In the genomic region with DNA sequence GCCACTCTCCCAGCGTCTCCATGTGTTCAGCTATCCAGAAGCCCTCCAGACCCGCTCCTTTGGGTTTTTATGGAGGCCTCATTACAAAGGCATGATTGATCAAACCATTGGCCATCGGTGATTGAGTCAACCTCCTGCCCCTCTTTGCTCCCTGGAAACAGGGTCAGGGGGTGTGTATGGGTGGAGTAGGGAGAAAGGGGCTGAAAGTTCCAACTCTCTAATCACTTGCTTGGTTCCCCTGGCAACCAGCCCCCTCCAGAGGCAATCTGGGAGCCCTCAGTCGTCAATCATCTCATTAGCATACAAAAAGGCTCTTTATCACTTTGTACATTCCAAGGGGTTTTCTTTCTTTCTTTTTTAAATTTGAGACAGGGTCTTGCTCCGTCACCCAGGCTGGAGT, we compare ENCODE assay signal across 13 cellular contexts. TPM values are rescaled to one million over a fixed set of nuclear protein-coding genes. Genes with fewer than 3 reads are reported as not detected.
DNase-seq lines count a peak whose midpoint lies in the region; ATAC-seq, FAIRE-seq and TF ChIP-seq lines count a peak whose summit lies in the region.
"Had no signal": no experiment of that assay in that cellular context is flagged by ENCODE, and none has a peak within 500 bp of the region (broad histone marks: within the 10 kb centered on the region; RNA-seq: fewer than 3 reads in every experiment).

No MANE protein-coding gene starts in this region.

- peak overlapping the region; percentile 97 for H3K4me2 ChIP-seq in HCT116 (ENCODE audit: low read length)
- no peak overlapping the region for H3K4me2 ChIP-seq in K562 (ENCODE audit: insufficient read depth, low read length)

- DNase-seq in HCT116 (ENCODE audit: low read depth, low spot score) (no peak), K562 (ENCODE audit: extremely low read depth in 1 of 4, low spot score in 3 of 4) (no peak), iPS-NIHi7 (ENCODE audit: extremely low spot score) (peak; percentile 54), MV-4-11 (lab: John Stamatoyannopoulos, UW) (no peak)
- DNase-seq in activated CD4-positive, CD25-positive, alpha-beta regulatory T cell (lab: John Stamatoyannopoulos, UW) = no peak
- DNase-seq in activated CD4-positive, CD25-positive, alpha-beta regulatory T cell treated with anti-CD3 and anti-CD28 coated beads, Interleukin-2, amount 50 U/mL, for 72 hours = no peak
- DNase-seq: activated CD4-positive, alpha-beta memory T cell treated with anti-CD3 and anti-CD28 coated beads, Interleukin-2, amount 10 ng/mL, durations not matched to agents 7 days and 5 days; erythroblast; Karpas-422; NCI-H446 had no signal

- TF ChIP-seq CTCF in HCT116 (IDR thresholded peaks at IDR 0.05 in 2 of 3, conservative IDR thresholded peaks at IDR 0.05 in 1 of 3; ENCODE audit: borderline replicate concordance in 1 of 3, insufficient read depth in 1 of 3, low read depth in 2 of 3, low read length in 2 of 3) (no peak), K562 (IDR thresholded peaks at IDR 0.05 in 2 of 3, conservative IDR thresholded peaks at IDR 0.05 in 1 of 3; ENCODE audit: insufficient read depth in 2 of 3, low read depth in 1 of 3, low read length in 3 of 3) (no peak)

- POLR2A ChIA-PET in HCT116 (lab: Charles Lee) (no interaction called here), K562 (lab: Yijun Ruan, JAX) (no interaction called here)

- no peaks in the 10 kb centered on the region for H3K9me2 ChIP-seq in HCT116 (ENCODE audit: insufficient read depth)

- H3K27ac ChIP-seq in HCT116 (ENCODE audit: low read depth, low read length) = peak overlapping the region; percentile 86
- no peak overlapping the region for H3K27ac ChIP-seq in K562 (ENCODE audit: extremely low read depth, low read depth, low read length)
- H3K27ac ChIP-seq in rectal smooth muscle tissue (ENCODE audit: low read depth, low read length) = no peak overlapping the region

- H3K36me3 ChIP-seq in HCT116 (ENCODE audit: control insufficient read depth in 1 of 2, insufficient read depth in 2 of 2, low read length in 2 of 2) = no peaks in the 10 kb centered on the region
- no peaks in the 10 kb centered on the region for H3K36me3 ChIP-seq in K562 (ENCODE audit: control insufficient read depth, insufficient read depth, low read length)
- H3K36me3 ChIP-seq in rectal smooth muscle tissue (ENCODE audit: control insufficient read depth, insufficient read depth, low read length) = no peaks in the 10 kb centered on the region
- H3K36me3 ChIP-seq: left lung had no signal

- H2AFZ ChIP-seq in HCT116 (ENCODE audit: low read depth, low read length, poor library complexity, severe bottlenecking) (no peak overlapping the region), K562 (ENCODE audit: low read depth, low read length) (no peak overlapping the region)

- H3K27me3 ChIP-seq in HCT116 (ENCODE audit: insufficient read depth, low read length) = no peaks in the 10 kb centered on the region
- H3K27me3 ChIP-seq in K562 (ENCODE audit: control insufficient read depth in 2 of 2, insufficient read depth in 2 of 2, low read length in 2 of 2) = peaks cover 5 to 27% of the 10 kb centered on the region in 2 experiments; a peak in 4 of 5 replicates
- H3K27me3 ChIP-seq in rectal smooth muscle tissue (ENCODE audit: control insufficient read depth, insufficient read depth, low read length) = no peaks in the 10 kb centered on the region
- H3K27me3 ChIP-seq: left lung had no signal

- H3K9me1 ChIP-seq in K562 (ENCODE audit: control insufficient read depth, insufficient read depth, low read length) = no peaks in the 10 kb centered on the region

- TF ChIP-seq EP300 in K562 (IDR thresholded peaks at IDR 0.05; ENCODE audit: low read length) = no peak

- H3K9ac ChIP-seq in HCT116 (ENCODE audit: low read length) = peak overlapping the region; percentile 72; the same call in 1 of the 2 replicates
- no peak overlapping the region for H3K9ac ChIP-seq in K562 (ENCODE audit: insufficient read depth in 1 of 2, low read depth in 2 of 2, low read length in 2 of 2)
- H3K9ac ChIP-seq in rectal smooth muscle tissue (ENCODE audit: low read length) = no peak overlapping the region

- RAD21 ChIA-PET in HCT116 (lab: Charles Lee; ENCODE audit: low non-redundant PET in 1 of 2, low total read pairs in 2 of 2, uncharacterized antibody in 2 of 2, unreplicated experiment in 2 of 2) = no interaction called here

- TF ChIP-seq RAD21 in HCT116 (IDR thresholded peaks at IDR 0.05; ENCODE audit: low read depth) (no peak), K562 (CRISPR knock-in tag; conservative IDR thresholded peaks at IDR 0.05 in 1 of 2, IDR thresholded peaks at IDR 0.05 in 1 of 2) (no peak)

- CTCF ChIA-PET in HCT116 (lab: Charles Lee) (interaction anchor here (1.0 to 3.0 kb wide), 4 partner anchors 26 to 111 kb away, joined by 3 to 15 read pairs (median 4); no protein-coding TSS in a partner anchor), K562 (lab: Yijun Ruan, JAX; ENCODE audit: low intra/inter-chr PET ratio) (no interaction called here)

- no TSS peak for BruUV-seq in HCT116 (replicated peaks; lab: Mats Ljungman, UMichigan)
- BruUV-seq in K562 (replicated peaks; lab: Mats Ljungman, UMichigan) = no TSS peak

- no peaks in the 10 kb centered on the region for H3K79me2 ChIP-seq in HCT116 (ENCODE audit: insufficient read depth, low read length)
- no peaks in the 10 kb centered on the region for H3K79me2 ChIP-seq in K562 (ENCODE audit: control insufficient read depth, insufficient read depth, low read length)

- WGBS in K562 (ENCODE audit: insufficient coverage, low coverage, missing lambda C conversion rate) = 4% methylated on average over 5 of the region's 5 CpGs

- in situ Hi-C loops in K562 (cut with MboI) = no loop called here

- H3K4me1 ChIP-seq in HCT116 (ENCODE audit: control insufficient read depth in 1 of 2, insufficient read depth in 2 of 2, low read length in 2 of 2) = peaks cover 21 to 49% of the 10 kb centered on the region in 2 experiments
- peaks cover 5% of the 10 kb centered on the region in 2 experiments for H3K4me1 ChIP-seq in K562 (replicated peaks in 1 of 2; ENCODE audit: control insufficient read depth in 2 of 2, insufficient read depth in 2 of 2, low read length in 2 of 2)
- H3K4me1 ChIP-seq in rectal smooth muscle tissue (ENCODE audit: control insufficient read depth, insufficient read depth, low read length) = no peaks in the 10 kb centered on the region

- FAIRE-seq in K562 (lab: Jason Lieb, UNC) = no peak

- TF ChIP-seq POLR2A in HCT116 (IDR thresholded peaks at IDR 0.05; ENCODE audit: borderline replicate concordance, extremely low read depth, insufficient read depth, insufficient read length) = no peak
- no peak for TF ChIP-seq POLR2A in K562 (conservative IDR thresholded peaks at IDR 0.05)

- no peaks in the 10 kb centered on the region for H3K9me3 ChIP-seq in HCT116 (ENCODE audit: control insufficient read depth in 1 of 2, insufficient read depth in 1 of 2, low read depth in 1 of 2, low read length in 2 of 2)
- no peaks in the 10 kb centered on the region for H3K9me3 ChIP-seq in K562 (replicated peaks; ENCODE audit: control insufficient read depth, insufficient read depth, low read depth, low read length)
- H3K9me3 ChIP-seq: left lung had no signal

- intact Hi-C loops in HCT116 (cut with micrococcal nuclease) (loop anchor here (1.0 kb wide), 1 partner anchor 112 kb away; no protein-coding TSS in a partner anchor), K562 (cut with micrococcal nuclease) (loop anchor here (5.0 kb wide), 1 partner anchor 111 kb away; no protein-coding TSS in a partner anchor)

- ATAC-seq in HCT116 (no peak), K562 (no peak), HG03442 (IDR thresholded peaks at IDR 0.05; ENCODE audit: unreplicated experiment) (no peak)

- H4K20me1 ChIP-seq in HCT116 (ENCODE audit: insufficient read depth) (no peaks in the 10 kb centered on the region), K562 (replicated peaks; ENCODE audit: control insufficient read depth, insufficient read depth, low read length) (no peaks in the 10 kb centered on the region)

- H3K4me3 ChIP-seq in HCT116 (replicated peaks in 1 of 2; ENCODE audit: low read depth in 1 of 2, low read length in 2 of 2) = no peak overlapping the region
- no peak overlapping the region for H3K4me3 ChIP-seq in K562
- peak overlapping the region; percentile 6 for H3K4me3 ChIP-seq in rectal smooth muscle tissue (ENCODE audit: low read length)

TF ChIP-seq in HCT116, 20 proteins besides CTCF, POLR2A, EP300 and RAD21 (continues in another document):
- TF ChIP-seq MAX (IDR thresholded peaks at IDR 0.05) (no peak), SIN3A (IDR thresholded peaks at IDR 0.05; ENCODE audit: low read depth) (no peak)

TF ChIP-seq in K562, 482 proteins besides CTCF, POLR2A, EP300 and RAD21:
- TF ChIP-seq BMI1 (IDR thresholded peaks at IDR 0.05; ENCODE audit: low read length) (no peak), RFX1 (IDR thresholded peaks at IDR 0.05) (peak; percentile 28; the same call in 1 of the 2 replicates), ZNF3 (CRISPR knock-in tag; IDR thresholded peaks at IDR 0.05) (no peak)

RNA-seq across cellular contexts. Expression of gene TRIM2, which starts 2.3 kb away (rescaled TPM):
- total RNA-seq in HCT116 (2021; ENCODE audit: unreplicated experiment) (41.4 TPM), K562 (2014; rRNA removed) (0.12 and 0.41 TPM in 2 replicates), K562 (2014; rRNA removed; fragmentation: Illumina TruSeq; extraction: Trizol) (0.10 and 0.18 TPM in 2 replicates), K562 (2015; rRNA removed; fragmentation: Illumina TruSeq; extraction: Trizol) (0.04 TPM in 2 replicates), K562 (2021) (0.09 and 0.16 TPM in 2 replicates)
- polyA plus RNA-seq in HCT116 (2012) = 18.1 and 23.8 TPM in 2 replicates
- total RNA-seq in K562 (2011; cell fraction: chromatin; rRNA removed; ENCODE audit: low replicate concordance) = 0.56 TPM in 2 replicates
- total RNA-seq in K562 (2011; cell fraction: nucleolus; rRNA removed) = 0.50 and 0.66 TPM in 2 replicates
- total RNA-seq in K562 (2011; cell fraction: nucleoplasm; rRNA removed) = 0.69 TPM in 1 of 2 replicates, not detected in the other
- polyA plus RNA-seq in K562 (2011; rRNA removed) (0.11 and 0.17 TPM in 2 replicates), K562 (2014; fragmentation: Illumina TruSeq; extraction: Trizol) (0.03 and 0.27 TPM in 2 replicates), K562 (2014; fragmentation: Nextera tagmentation; extraction: Ambion mirVana) (under 1 TPM; 0.01 TPM), K562 (2014; rRNA removed) (1.0 TPM in 1 of 2 replicates, not detected in the other)
- polyA plus RNA-seq in K562 (2011; cell fraction: cytosol; rRNA removed) = 0.03 and 0.25 TPM in 2 replicates
- polyA plus RNA-seq in K562 (2011; cell fraction: nucleus; rRNA removed) = 0.39 and 0.46 TPM in 2 replicates
- polyA plus RNA-seq in K562 (2012) = 0.14 and 0.53 TPM in 2 replicates
- 0.21 and 0.46 TPM in 2 replicates for polyA minus RNA-seq in K562 (2011; rRNA and poly(A)+ RNA removed)
- not detected in 2 replicates for polyA minus RNA-seq in K562 (2011; cell fraction: cytosol; rRNA and poly(A)+ RNA removed)
- polyA minus RNA-seq in K562 (2011; cell fraction: nucleus; rRNA and poly(A)+ RNA removed) = 0.13 and 0.33 TPM in 2 replicates

Comparison
In these comparisons a context has a peak if more than half of its experiments do, and no peak if none do; other contexts are left out.
1. RNA of gene TRIM2, which starts 2.3 kb away (total RNA-seq): 41.4 TPM in HCT116 (single experiment); 0.04 to 0.69 TPM in K562; every median in the first group is over 10 times any median in the second.